In genomic region chr11:15931497-15931896, GRCh38 we compare ENCODE assay signal across 7 cellular contexts.
"Had no signal": no experiment of that assay in that cellular context is flagged by ENCODE, and none has a peak within 500 bp of the region (broad histone marks: within the 10 kb centered on the region; RNA-seq: fewer than 3 reads in every experiment).

No MANE protein-coding gene starts in this region.

- H3K27ac ChIP-seq: HL-60, KMS-11 had no signal

- DNase-seq: IMR-90, KBM-7, KG1 had no signal

- H3K9ac ChIP-seq: KMS-11 had no signal

- H3K4me2 ChIP-seq: KMS-11 had no signal

- ATAC-seq: HepG2, K562 had no signal

- H3K4me3 ChIP-seq: K562 had no signal
